In the genomic region with DNA sequence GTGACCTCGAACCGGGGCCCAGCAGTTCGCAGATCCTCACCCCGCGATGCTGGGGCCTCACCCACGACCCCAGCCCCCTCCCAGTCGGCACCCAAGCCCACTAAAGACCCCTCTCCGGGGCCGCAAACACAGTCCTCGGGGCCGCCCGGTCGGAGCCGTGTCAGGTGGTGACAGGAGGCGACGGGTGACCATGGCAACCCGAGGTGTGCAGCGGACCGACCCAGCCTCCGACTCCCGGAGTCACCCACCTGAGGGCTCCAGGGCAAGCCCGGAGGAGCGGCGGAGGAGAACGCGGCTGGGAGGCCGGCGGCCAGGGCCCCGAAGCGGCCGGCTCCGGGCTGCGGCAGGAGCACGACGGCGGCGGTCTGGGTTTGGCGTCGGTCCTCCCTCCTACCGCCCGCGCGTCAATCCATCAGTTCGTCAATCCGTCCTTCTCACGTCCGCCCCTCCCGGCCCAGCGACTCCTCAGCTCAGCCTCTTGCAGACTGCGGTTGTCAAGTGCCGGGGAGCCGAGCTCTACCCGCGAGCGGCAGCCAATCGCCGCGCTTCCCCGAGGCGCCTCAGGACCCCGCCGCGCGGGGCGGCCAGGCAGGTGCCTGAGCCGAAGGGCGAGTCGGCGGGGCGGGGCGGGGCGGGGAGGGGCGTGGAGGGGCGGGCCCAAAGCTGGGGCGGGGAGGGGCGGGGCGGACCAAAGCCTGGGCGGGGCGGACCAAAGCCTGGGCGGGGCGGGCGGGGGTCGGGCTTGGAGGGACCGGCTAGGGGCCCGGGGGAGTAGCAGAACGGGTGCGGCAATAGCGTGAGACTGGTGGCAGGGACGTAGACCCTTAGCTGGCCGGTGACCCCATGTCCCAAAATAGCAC, we compare ENCODE assay signal across 8 cellular contexts. TPM values are rescaled to one million over a fixed set of nuclear protein-coding genes. Genes with fewer than 3 reads are reported as not detected.
DNase-seq lines count a peak whose midpoint lies in the region; ATAC-seq, FAIRE-seq and TF ChIP-seq lines count a peak whose summit lies in the region.

TSS of gene WDR47 (minus strand) at position 489 of the 860 bp plus-strand sequence. CDS start 18,590 bp downstream, outside the sequence.

- no peaks in the 10 kb centered on the region for H3K36me3 Mint-ChIP-seq in natural killer cell treated with Interleukin-12 subunit alpha and Interleukin-12 subunit beta and Interleukin-15 and Interleukin-18, amount 100 ng/mL, for 72 hours

- H3K4me3 ChIP-seq in RWPE2 (ENCODE audit: severe bottlenecking) (peak within 1 kb of the TSS; percentile 88), fibroblast of pulmonary artery (replicated peaks; ENCODE audit: low read depth, low read length) (peak within 1 kb of the TSS; percentile 91)

- ATAC-seq in RWPE2 (ENCODE audit: low read depth): peak; percentile 97
- ATAC-seq in natural killer cell treated with Interleukin-12 subunit alpha and Interleukin-12 subunit beta and Interleukin-15 and Interleukin-18, amount 100 ng/mL, for 72 hours: peak; percentile 99 to 100

- peaks cover 14% of the 10 kb centered on the region in 2 donors for H3K4me1 Mint-ChIP-seq in natural killer cell treated with Interleukin-12 subunit alpha and Interleukin-12 subunit beta and Interleukin-15 and Interleukin-18, amount 100 ng/mL, for 72 hours (ENCODE audit: low read depth in 2 of 2)

- FAIRE-seq in H54 (lab: Jason Lieb, UNC): peak; percentile 41

- peak; percentile 98 for TF ChIP-seq POLR2A in H54 (IDR thresholded peaks at IDR 0.05; ENCODE audit: low read depth, low read length)

- H3K9me3 ChIP-seq in RWPE2 (ENCODE audit: severe bottlenecking): no peaks in the 10 kb centered on the region

- no peaks in the 10 kb centered on the region for H3K4me1 ChIP-seq in RWPE2 (ENCODE audit: insufficient read depth, poor library complexity, severe bottlenecking)

- H3K27ac Mint-ChIP-seq in natural killer cell treated with Interleukin-12 subunit alpha and Interleukin-12 subunit beta and Interleukin-15 and Interleukin-18, amount 100 ng/mL, for 72 hours: peak within 1 kb of the TSS; percentile 62 to 74

- DNase-seq in EL (peak; percentile 95), H54 (ENCODE audit: insufficient read length, low spot score) (peak; percentile 97), LoVo (ENCODE audit: low spot score) (peak; percentile 95), RWPE2 (ENCODE audit: low spot score) (peak; percentile 97), fibroblast of pulmonary artery (ENCODE audit: low read depth) (peak; percentile 96)
- DNase-seq in activated T-helper 9 cell treated with anti-CD3 and anti-CD28 coated beads, Interleukin-2, amount 50 U/mL, for 16 hours (ENCODE audit: low read depth): peak; percentile 93
- peak; percentile 99 for DNase-seq in natural killer cell treated with Interleukin-12 subunit alpha and Interleukin-12 subunit beta and Interleukin-15 and Interleukin-18, amount 100 ng/mL, for 72 hours (ENCODE audit: low spot score)
- DNase-seq in stimulated activated naive CD4-positive, alpha-beta T cell treated with Interleukin-2 at 50 U/mL for 16 hours (lab: John Stamatoyannopoulos, UW): peak; percentile 95

- peak within 1 kb of the TSS; percentile 51 for H3K27ac ChIP-seq in RWPE2 (ENCODE audit: poor library complexity, severe bottlenecking)

- H3K4me3 Mint-ChIP-seq in natural killer cell treated with Interleukin-12 subunit alpha and Interleukin-12 subunit beta and Interleukin-15 and Interleukin-18, amount 100 ng/mL, for 72 hours: peak within 1 kb of the TSS; percentile 95

- no peaks in the 10 kb centered on the region for H3K36me3 ChIP-seq in RWPE2 (ENCODE audit: low read depth)

- TF ChIP-seq CTCF in RWPE2 (IDR thresholded peaks at IDR 0.05; ENCODE audit: poor library complexity, severe bottlenecking) (no peak), fibroblast of pulmonary artery (IDR thresholded peaks at IDR 0.05; ENCODE audit: low read length, missing control alignments) (no peak)

- no peaks in the 10 kb centered on the region for H3K9me3 Mint-ChIP-seq in natural killer cell treated with Interleukin-12 subunit alpha and Interleukin-12 subunit beta and Interleukin-15 and Interleukin-18, amount 100 ng/mL, for 72 hours

- no peaks in the 10 kb centered on the region for H3K27me3 Mint-ChIP-seq in natural killer cell treated with Interleukin-12 subunit alpha and Interleukin-12 subunit beta and Interleukin-15 and Interleukin-18, amount 100 ng/mL, for 72 hours

- no peaks in the 10 kb centered on the region for H3K27me3 ChIP-seq in RWPE2 (ENCODE audit: insufficient read depth, poor library complexity, severe bottlenecking)

RNA-seq across cellular contexts. Expression of gene WDR47, which starts in this region (rescaled TPM):
- total RNA-seq in natural killer cell treated with Interleukin-12 subunit alpha and Interleukin-12 subunit beta and Interleukin-15 and Interleukin-18, amount 100 ng/mL, for 72 hours: 10 to 100 TPM; 15.1 to 16.1 TPM

Comparison
In these comparisons a context has a peak if more than half of its experiments do, and no peak if none do; other contexts are left out.
1. Peak in every context shown above with its lines: DNase-seq, ATAC-seq, H3K4me3 ChIP-seq and H3K27ac ChIP-seq.